ENCODE assay signal across 8 cellular contexts in the genomic region with DNA sequence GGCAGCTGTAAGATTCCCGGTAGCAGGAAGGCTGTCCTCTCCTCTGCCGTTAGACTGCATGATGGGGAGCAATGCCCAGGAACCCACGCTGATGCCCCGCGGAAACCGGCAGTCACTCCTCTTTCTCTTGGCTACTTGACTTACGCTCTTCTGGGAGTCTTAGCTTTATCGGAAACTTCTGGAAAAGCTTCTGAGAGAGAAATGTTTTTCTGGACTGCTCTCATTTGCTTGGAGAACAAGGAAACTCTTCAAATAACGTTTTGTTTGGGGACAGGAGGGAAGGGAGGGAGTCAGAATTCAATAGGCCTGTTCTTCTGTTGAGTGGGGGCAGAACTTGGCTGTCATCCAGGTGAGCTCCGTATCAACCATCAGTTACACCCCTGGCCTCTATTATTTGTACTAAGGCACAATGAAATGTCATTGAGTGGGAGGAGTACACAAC.
DNase-seq lines count a peak whose midpoint lies in the region; ATAC-seq lines count a peak whose summit lies in the region.

No MANE protein-coding gene starts in this region.

- H3K27ac Mint-ChIP-seq in CD4-positive, CD25-positive, alpha-beta regulatory T cell, result peak overlapping the region; percentile 92 to 97 (median 96)
- peak overlapping the region; percentile 91 for H3K27ac Mint-ChIP-seq in activated naive CD8-positive, alpha-beta T cell treated with anti-CD3 and anti-CD28 coated beads, Interleukin-2, amount 50 U/mL, for 24 hours

- no peak for ATAC-seq in CD4-positive, CD25-positive, alpha-beta regulatory T cell (ENCODE audit: low read depth in 2 of 2)
- no peak for ATAC-seq in activated naive CD8-positive, alpha-beta T cell treated with anti-CD3 and anti-CD28 coated beads, Interleukin-2, amount 50 U/mL, for 24 hours
- no peak for ATAC-seq in HG02759 (IDR thresholded peaks at IDR 0.05; ENCODE audit: unreplicated experiment)

- H3K9me3 ChIP-seq in CD4-positive, CD25-positive, alpha-beta regulatory T cell (ENCODE audit: control insufficient read depth in 2 of 2, low read length in 2 of 2), result no peaks in the 10 kb centered on the region
- no peaks in the 10 kb centered on the region for H3K9me3 ChIP-seq in skeletal muscle tissue (ENCODE audit: control insufficient read depth in 3 of 3, low read length in 3 of 3)

- no peaks in the 10 kb centered on the region for H3K27me3 Mint-ChIP-seq in CD4-positive, CD25-positive, alpha-beta regulatory T cell
- no peaks in the 10 kb centered on the region for H3K27me3 Mint-ChIP-seq in activated naive CD8-positive, alpha-beta T cell treated with anti-CD3 and anti-CD28 coated beads, Interleukin-2, amount 50 U/mL, for 24 hours

- H3K36me3 ChIP-seq in CD4-positive, CD25-positive, alpha-beta regulatory T cell (ENCODE audit: control insufficient read depth, insufficient read depth, low read length), result no peaks in the 10 kb centered on the region
- no peaks in the 10 kb centered on the region for H3K36me3 ChIP-seq in skeletal muscle tissue (ENCODE audit: control insufficient read depth in 3 of 3, insufficient read depth in 3 of 3, low read length in 3 of 3)

- H3K4me1 ChIP-seq in CD4-positive, CD25-positive, alpha-beta regulatory T cell (ENCODE audit: control insufficient read depth, insufficient read depth, low read length, poor library complexity, severe bottlenecking), result peaks cover 6% of the 10 kb centered on the region
- H3K4me1 ChIP-seq in skeletal muscle tissue (ENCODE audit: control insufficient read depth in 3 of 3, insufficient read depth in 3 of 3, low read length in 3 of 3), result peaks cover 2 to 4% (median 3%) of the 10 kb centered on the region in 3 donors

- H3K4me1 Mint-ChIP-seq in CD4-positive, CD25-positive, alpha-beta regulatory T cell, result peaks cover 3 to 28% (median 19%) of the 10 kb centered on the region in 4 donors
- peaks cover 39% of the 10 kb centered on the region for H3K4me1 Mint-ChIP-seq in activated naive CD8-positive, alpha-beta T cell treated with anti-CD3 and anti-CD28 coated beads, Interleukin-2, amount 50 U/mL, for 24 hours

- no peak for DNase-seq in CD4-positive, CD25-positive, alpha-beta regulatory T cell
- DNase-seq in NCI-H146 treated with DMSO at 0.1 percent for 48 hours (lab: John Stamatoyannopoulos, UW; ENCODE audit: unreplicated experiment) (peak; percentile 3), hypothalamus (lab: John Stamatoyannopoulos, UW) (peak in 42 of 51 donors; percentile 18 to 90 (median 63)), GM19238 (ENCODE audit: insufficient read length, low spot score) (no peak), GDM1 (lab: John Stamatoyannopoulos, UW) (no peak)
- no peak for DNase-seq in activated naive CD8-positive, alpha-beta T cell treated with anti-CD3 and anti-CD28 coated beads, Interleukin-2, amount 50 U/mL, for 24 hours

- no peaks in the 10 kb centered on the region for H3K36me3 Mint-ChIP-seq in CD4-positive, CD25-positive, alpha-beta regulatory T cell
- H3K36me3 Mint-ChIP-seq in activated naive CD8-positive, alpha-beta T cell treated with anti-CD3 and anti-CD28 coated beads, Interleukin-2, amount 50 U/mL, for 24 hours (ENCODE audit: low read depth), result no peaks in the 10 kb centered on the region

- peak overlapping the region; percentile 45 to 77 (median 70) for H3K9ac ChIP-seq in skeletal muscle tissue (ENCODE audit: low read depth in 1 of 3, low read length in 3 of 3)

- peak overlapping the region; percentile 81 to 96 (median 90) for H3K4me3 Mint-ChIP-seq in CD4-positive, CD25-positive, alpha-beta regulatory T cell
- peak overlapping the region; percentile 80 for H3K4me3 Mint-ChIP-seq in activated naive CD8-positive, alpha-beta T cell treated with anti-CD3 and anti-CD28 coated beads, Interleukin-2, amount 50 U/mL, for 24 hours

- H3K27ac ChIP-seq in CD4-positive, CD25-positive, alpha-beta regulatory T cell (ENCODE audit: insufficient read depth, low read length, poor library complexity, severe bottlenecking), result no peak overlapping the region
- H3K27ac ChIP-seq in skeletal muscle tissue (ENCODE audit: low read depth, low read length), result peak overlapping the region; percentile 75

- no peaks in the 10 kb centered on the region for H3K9me3 Mint-ChIP-seq in CD4-positive, CD25-positive, alpha-beta regulatory T cell
- H3K9me3 Mint-ChIP-seq in activated naive CD8-positive, alpha-beta T cell treated with anti-CD3 and anti-CD28 coated beads, Interleukin-2, amount 50 U/mL, for 24 hours, result no peaks in the 10 kb centered on the region

- H3K4me3 ChIP-seq in CD4-positive, CD25-positive, alpha-beta regulatory T cell (ENCODE audit: low read depth, low read length), result peak overlapping the region; percentile 79
- peak overlapping the region; percentile 54 to 77 (median 70) for H3K4me3 ChIP-seq in skeletal muscle tissue (ENCODE audit: low read length in 3 of 3)

- H3K27me3 ChIP-seq in CD4-positive, CD25-positive, alpha-beta regulatory T cell (ENCODE audit: control insufficient read depth, insufficient read depth, low read length), result no peaks in the 10 kb centered on the region
- H3K27me3 ChIP-seq in skeletal muscle tissue (ENCODE audit: control insufficient read depth in 3 of 3, insufficient read depth in 3 of 3, low read length in 3 of 3), result peaks cover 0 to 3% (median 0%) of the 10 kb centered on the region in 3 donors

Comparison
In these comparisons a context has a peak if more than half of its experiments do, and no peak if none do; other contexts are left out.
1. DNase-seq: peak in NCI-H146 treated with DMSO at 0.1 percent for 48 hours (single experiment) and hypothalamus (42 of 51); none in CD4-positive, CD25-positive, alpha-beta regulatory T cell (0 of 3), activated naive CD8-positive, alpha-beta T cell treated with anti-CD3 and anti-CD28 coated beads, Interleukin-2, amount 50 U/mL, for 24 hours (single experiment), GM19238 (single experiment) and GDM1 (single experiment).